Comparison of ENCODE assay signal across 12 cellular contexts in the genomic region with DNA sequence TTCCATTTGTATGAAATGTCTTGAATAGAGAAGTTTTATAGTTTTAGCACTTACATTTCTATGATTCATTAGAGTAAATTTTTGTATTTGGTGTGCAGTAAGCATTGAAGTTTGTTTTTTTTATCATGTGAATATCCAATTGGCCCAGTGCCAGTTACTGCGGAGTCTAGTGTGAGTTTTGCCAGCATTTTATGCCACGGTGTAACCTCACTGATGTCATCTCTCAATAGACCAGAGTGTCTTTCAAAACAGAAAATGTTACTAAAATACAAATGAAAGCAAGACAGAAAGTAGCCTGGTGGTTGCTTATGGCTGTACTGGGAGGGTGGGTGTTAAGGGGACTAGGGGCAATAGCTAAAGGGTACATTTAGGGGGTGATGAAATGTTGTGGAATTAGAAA.
DNase-seq lines count a peak whose midpoint lies in the region; ATAC-seq, FAIRE-seq and TF ChIP-seq lines count a peak whose summit lies in the region.
"Had no signal": no experiment of that assay in that cellular context is flagged by ENCODE, and none has a peak within 500 bp of the region (broad histone marks: within the 10 kb centered on the region; RNA-seq: fewer than 3 reads in every experiment).

No MANE protein-coding gene starts in this region.

- H3K27ac Mint-ChIP-seq in activated CD4-positive, alpha-beta memory T cell treated with anti-CD3 and anti-CD28 coated beads for 36 hours, result no peak overlapping the region

- H3K4me1 ChIP-seq in GM12878 (ENCODE audit: control insufficient read depth, insufficient read depth, low read length) (no peaks in the 10 kb centered on the region; the same call in 1 of the 2 replicates), hepatocyte (ENCODE audit: insufficient read depth) (peaks cover 3% of the 10 kb centered on the region)

- H3K4me3 ChIP-seq in AG04449 (ENCODE audit: low read depth, low read length), result no peak overlapping the region
- H3K4me3 ChIP-seq in GM12878, result no peak overlapping the region
- no peak overlapping the region for H3K4me3 ChIP-seq in hepatocyte
- H3K4me3 ChIP-seq: BLaER1 treated with 17β-estradiol and CSF1 and Interleukin-3, amounts not matched to agents 10 nM and 100 nM had no signal

- SMC1A ChIA-PET in GM12878 (lab: Charles Lee; ENCODE audit: uncharacterized antibody, unreplicated experiment), result no interaction called here

- peaks cover 0 to 5% of the 10 kb centered on the region in 2 experiments; a peak in 3 of 4 replicates for H3K36me3 ChIP-seq in GM12878 (ENCODE audit: control insufficient read depth in 2 of 2, insufficient read depth in 2 of 2, low read length in 1 of 2)
- peaks cover 3% of the 10 kb centered on the region for H3K36me3 ChIP-seq in hepatocyte (replicated peaks; ENCODE audit: insufficient read depth, low read depth)

- no peaks in the 10 kb centered on the region for H3K9me2 ChIP-seq in hepatocyte (replicated peaks; ENCODE audit: insufficient read depth)

- H3K9me3 ChIP-seq in GM12878 (replicated peaks; ENCODE audit: control insufficient read depth, insufficient read depth, low read length), result peaks cover 2% of the 10 kb centered on the region
- no peaks in the 10 kb centered on the region for H3K9me3 ChIP-seq in hepatocyte (ENCODE audit: low read depth)

- H3K79me2 ChIP-seq in GM12878 (ENCODE audit: control insufficient read depth, insufficient read depth, low read length) (no peaks in the 10 kb centered on the region), hepatocyte (no peaks in the 10 kb centered on the region)
- H3K79me2 ChIP-seq: parathyroid adenoma had no signal

- WGBS in GM12878 (ENCODE audit: insufficient coverage, insufficient replicate concordance, low lambda C conversion rate, missing lambda C conversion rate), result 91% methylated on average over 2 of the region's 2 CpGs
- WGBS in hepatocyte (ENCODE audit: low lambda C conversion rate, missing lambda C conversion rate), result 64% methylated on average over 2 of the region's 2 CpGs

- RAD21 ChIA-PET in GM12878 (lab: Charles Lee; ENCODE audit: unreplicated experiment), result no interaction called here

- no peak for TF ChIP-seq RAD21 in GM12878 (IDR thresholded peaks at IDR 0.05; ENCODE audit: insufficient read depth, low read depth, low read length)

- H3K27ac ChIP-seq in GM12878 (ENCODE audit: control insufficient read depth, insufficient read depth) (no peak overlapping the region), hepatocyte (peak overlapping the region; percentile 10)
- H3K27ac ChIP-seq: BLaER1 treated with 17β-estradiol and CSF1 and Interleukin-3, amounts not matched to agents 10 nM and 100 nM; parathyroid adenoma; WERI-Rb-1 had no signal

- H2AFZ ChIP-seq in GM12878 (ENCODE audit: control insufficient read depth, low read depth, low read length), result no peak overlapping the region
- H2AFZ ChIP-seq in hepatocyte, result no peak overlapping the region
- H2AFZ ChIP-seq: parathyroid adenoma had no signal

- peaks cover 7% of the 10 kb centered on the region for H3K36me3 Mint-ChIP-seq in activated CD4-positive, alpha-beta memory T cell treated with anti-CD3 and anti-CD28 coated beads for 36 hours

- TF ChIP-seq POLR2A in GM12878 (IDR thresholded peaks at IDR 0.05; ENCODE audit: low read depth, low read length), result no peak

- no peak overlapping the region for H3K4me2 ChIP-seq in GM12878 (ENCODE audit: control insufficient read depth, insufficient read depth)
- no peak overlapping the region for H3K4me2 ChIP-seq in hepatocyte
- H3K4me2 ChIP-seq: BLaER1 treated with 17β-estradiol and CSF1 and Interleukin-3, amounts not matched to agents 10 nM and 100 nM had no signal

- FAIRE-seq in GM12878 (lab: Jason Lieb, UNC), result peak; percentile 27
- no peak for FAIRE-seq in GM19239 (lab: Jason Lieb, UNC)

- no peaks in the 10 kb centered on the region for H3K27me3 ChIP-seq in GM12878 (replicated peaks in 1 of 2; ENCODE audit: control insufficient read depth in 2 of 2, insufficient read depth in 2 of 2, low read length in 1 of 2)
- no peaks in the 10 kb centered on the region for H3K27me3 ChIP-seq in hepatocyte
- H3K27me3 ChIP-seq: BLaER1 treated with 17β-estradiol and CSF1 and Interleukin-3, amounts not matched to agents 10 nM and 100 nM had no signal

- H3K9me3 Mint-ChIP-seq in activated CD4-positive, alpha-beta memory T cell treated with anti-CD3 and anti-CD28 coated beads for 36 hours, result peaks cover 19% of the 10 kb centered on the region

- H3K27me3 Mint-ChIP-seq in activated CD4-positive, alpha-beta memory T cell treated with anti-CD3 and anti-CD28 coated beads for 36 hours, result no peaks in the 10 kb centered on the region

- POLR2A ChIA-PET in AG04449 (lab: Yijun Ruan, JAX), result interaction anchor here (0.7 to 1.5 kb wide), 3 partner anchors 101 to 281 kb away, joined by 3 to 4 read pairs (median 3); partner anchors contain the start of genes CENPP and NOL8
- POLR2A ChIA-PET in GM12878 (lab: Charles Lee), result no interaction called here
- POLR2A ChIA-PET in activated CD4-positive, alpha-beta memory T cell treated with anti-CD3 and anti-CD28 coated beads for 36 hours (lab: Charles Lee), result no interaction called here

- TF ChIP-seq EP300 in GM12878 (IDR thresholded peaks at IDR 0.05; ENCODE audit: borderline replicate concordance in 1 of 2, control insufficient read depth in 1 of 2, low read depth in 2 of 2, low read length in 2 of 2), result no peak

- BruUV-seq in GM12878 (replicated peaks; lab: Mats Ljungman, UMichigan), result no TSS peak

- no peaks in the 10 kb centered on the region for H4K20me1 ChIP-seq in GM12878 (ENCODE audit: control insufficient read depth, insufficient read depth)
- H4K20me1 ChIP-seq in hepatocyte (ENCODE audit: insufficient read depth, poor library complexity, severe bottlenecking), result no peaks in the 10 kb centered on the region

- H3K4me1 Mint-ChIP-seq in activated CD4-positive, alpha-beta memory T cell treated with anti-CD3 and anti-CD28 coated beads for 36 hours (ENCODE audit: low read depth), result no peaks in the 10 kb centered on the region

- CTCF ChIA-PET in AG04449 (lab: Yijun Ruan, JAX), result interaction anchor here (1.4 kb wide), 1 partner anchor 10 kb away, joined by 3 read pairs; no protein-coding TSS in a partner anchor
- CTCF ChIA-PET in GM12878 (lab: Yijun Ruan, JAX), result interaction anchor here (1.3 kb wide), 2 partner anchors 9 to 10 kb away, joined by 3 read pairs; no protein-coding TSS in a partner anchor
- CTCF ChIA-PET in activated CD4-positive, alpha-beta memory T cell treated with anti-CD3 and anti-CD28 coated beads for 36 hours (lab: Charles Lee), result no interaction called here

- DNase-seq in AG04449 (ENCODE audit: low read depth, low spot score), result peak; percentile 40
- peak; percentile 53 for DNase-seq in HCEC 1CT
- DNase-seq in GM12878 (ENCODE audit: low read depth, low spot score), result no peak
- no peak for DNase-seq in hepatocyte (ENCODE audit: low spot score)
- no peak for DNase-seq in activated CD8-positive, alpha-beta memory T cell treated with anti-CD3 and anti-CD28 coated beads, Interleukin-2, amount 50 U/mL, for 4 hours
- no peak for DNase-seq in GM19239 (ENCODE audit: insufficient read length, low spot score)
- no peak for DNase-seq in activated CD4-positive, alpha-beta memory T cell treated with anti-CD3 and anti-CD28 coated beads for 36 hours
- DNase-seq: effector memory CD4-positive, alpha-beta T cell; WERI-Rb-1 had no signal

- H3K9ac ChIP-seq in GM12878 (ENCODE audit: control insufficient read depth, insufficient read depth, low read length), result no peak overlapping the region
- H3K9ac ChIP-seq: BLaER1 treated with 17β-estradiol and CSF1 and Interleukin-3, amounts not matched to agents 10 nM and 100 nM; parathyroid adenoma had no signal

- in situ Hi-C loops in GM12878 (cut with MboI), result no loop called here

- TF ChIP-seq CTCF in AG04449 (IDR thresholded peaks at IDR 0.05; ENCODE audit: insufficient read depth, low read length, missing control alignments) (no peak), GM12878 (IDR thresholded peaks at IDR 0.05 in 2 of 3, conservative IDR thresholded peaks at IDR 0.05 in 1 of 3; ENCODE audit: control insufficient read depth in 2 of 3, extremely low read depth in 1 of 3, insufficient read depth in 1 of 3, low read depth in 3 of 3, low read length in 3 of 3) (no peak), hepatocyte (IDR thresholded peaks at IDR 0.05; ENCODE audit: poor library complexity) (no peak)

- no peak overlapping the region for H3K4me3 Mint-ChIP-seq in activated CD4-positive, alpha-beta memory T cell treated with anti-CD3 and anti-CD28 coated beads for 36 hours

- intact Hi-C loops in GM12878 (cut with micrococcal nuclease; ENCODE audit: unreplicated experiment), result no loop called here
- intact Hi-C loops in activated CD4-positive, alpha-beta memory T cell treated with anti-CD3 and anti-CD28 coated beads for 36 hours (cut with micrococcal nuclease), result no loop called here

- peak; percentile 74 for ATAC-seq in GM12878
- ATAC-seq in HG03045 (IDR thresholded peaks at IDR 0.05; ENCODE audit: unreplicated experiment), result no peak

TF ChIP-seq in GM12878, 131 proteins besides CTCF, POLR2A, EP300 and RAD21 (continues in another document):
- TF ChIP-seq ZBTB4 (CRISPR knock-in tag; IDR thresholded peaks at IDR 0.05) (no peak), POLR2AphosphoS5 (IDR thresholded peaks at IDR 0.05; ENCODE audit: low read length) (no peak), MEF2B (IDR thresholded peaks at IDR 0.05; ENCODE audit: partially characterized antibody, poor library complexity, severe bottlenecking) (no peak), GATAD2B (conservative IDR thresholded peaks at IDR 0.05; ENCODE audit: low read depth) (no peak), NFYA (IDR thresholded peaks at IDR 0.05; ENCODE audit: borderline replicate concordance, low read depth, low read length) (no peak), PAX8 (IDR thresholded peaks at IDR 0.05) (no peak)

Comparison
In these comparisons a context has a peak if more than half of its experiments do, and no peak if none do; other contexts are left out.
1. DNase-seq: peak in AG04449 (single experiment) and HCEC 1CT (single experiment); none in GM12878 (single experiment), hepatocyte (single experiment), activated CD8-positive, alpha-beta memory T cell treated with anti-CD3 and anti-CD28 coated beads, Interleukin-2, amount 50 U/mL, for 4 hours (single experiment), GM19239 (single experiment) and activated CD4-positive, alpha-beta memory T cell treated with anti-CD3 and anti-CD28 coated beads for 36 hours (single experiment).